In the genomic region with DNA sequence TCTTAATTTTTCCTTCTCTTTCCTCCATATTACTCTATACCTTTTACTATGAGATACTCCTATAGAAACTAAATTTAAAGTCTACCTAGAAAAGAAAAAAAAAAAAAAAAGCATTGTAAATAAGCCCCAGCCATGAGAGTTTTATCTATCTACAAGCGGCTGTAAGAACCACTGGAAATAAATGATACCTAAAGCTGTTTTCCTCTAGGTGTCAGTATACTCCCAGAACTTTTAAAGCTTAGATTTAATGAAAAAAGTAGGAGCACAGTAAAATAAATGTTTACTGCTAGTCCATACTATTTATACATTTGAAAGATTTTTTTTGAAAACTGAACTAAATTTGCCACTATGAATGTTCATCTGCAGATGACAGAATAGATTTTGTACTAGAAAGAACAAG, we compare ENCODE assay signal across 7 cellular contexts. TPM values are rescaled to one million over a fixed set of nuclear protein-coding genes. Genes with fewer than 3 reads are reported as not detected.
A peak's percentile ranks its signal among the peaks of the same experiment; 100 is the strongest.
DNase-seq lines count a peak whose midpoint lies in the region; ATAC-seq and TF ChIP-seq lines count a peak whose summit lies in the region.

No MANE protein-coding gene starts in this region.

- no peak overlapping the region for H4K8ac ChIP-seq in IMR-90 (ENCODE audit: low read depth in 2 of 2, low read length in 2 of 2)

- no peaks in the 10 kb centered on the region for H4K20me1 ChIP-seq in IMR-90 (ENCODE audit: insufficient read depth, low read length)
- no peaks in the 10 kb centered on the region for H4K20me1 ChIP-seq in OCI-LY3 (ENCODE audit: insufficient read depth, low read length)

- WGBS in IMR-90 (ENCODE audit: extremely low coverage in 2 of 2, insufficient read length in 1 of 2), 2 experiments: no CpG with 5 or more reads among the region's 1 CpG
- WGBS in spleen, 5 donors: 24 to 67% (median 43%) methylated on average over 1 of the region's 1 CpG

- no peaks in the 10 kb centered on the region for H3K79me2 ChIP-seq in OCI-LY3 (ENCODE audit: low read length)

- CTCF ChIA-PET in IMR-90 (lab: Yijun Ruan, JAX): interaction anchor here (0.5 to 1.7 kb wide), 7 partner anchors 9 to 1538 kb away, joined by 3 to 7 read pairs (median 4); no protein-coding TSS in a partner anchor

- H2AFZ ChIP-seq in IMR-90 (replicated peaks; ENCODE audit: low read length, poor library complexity) (no peak overlapping the region), OCI-LY3 (ENCODE audit: low read depth, low read length) (no peak overlapping the region)

- H3K9ac ChIP-seq in IMR-90 (ENCODE audit: low read depth, low read length): no peak overlapping the region
- no peak overlapping the region for H3K9ac ChIP-seq in OCI-LY3 (ENCODE audit: low read length)

- H3K18ac ChIP-seq in IMR-90 (ENCODE audit: low read depth, low read length): no peak overlapping the region

- TF ChIP-seq POLR2A in IMR-90 (IDR thresholded peaks at IDR 0.05; ENCODE audit: low read depth, low read length) (no peak), spleen (IDR thresholded peaks at IDR 0.05) (no peak)

- H3K27ac ChIP-seq in IMR-90 (ENCODE audit: insufficient read depth, low read length) (no peak overlapping the region), OCI-LY3 (ENCODE audit: low read length) (no peak overlapping the region), spleen (no peak overlapping the region)

- ATAC-seq in IMR-90 (ENCODE audit: low read depth) (peak; percentile 71), GM18502 (IDR thresholded peaks at IDR 0.05; ENCODE audit: poor library complexity, unreplicated experiment) (no peak)

- H2BK5ac ChIP-seq in IMR-90 (ENCODE audit: low read depth, low read length, poor library complexity, severe bottlenecking): no peak overlapping the region

- H4K91ac ChIP-seq in IMR-90 (ENCODE audit: insufficient read depth, low read depth, low read length): no peak overlapping the region

- no peak overlapping the region for H2BK15ac ChIP-seq in IMR-90 (ENCODE audit: low read depth, low read length)

- H2AK9ac ChIP-seq in IMR-90 (replicated peaks; ENCODE audit: low read depth, low read length, poor library complexity): no peak overlapping the region

- H3K4me1 ChIP-seq in IMR-90 (ENCODE audit: control insufficient read depth, insufficient read depth, low read length) (no peaks in the 10 kb centered on the region), OCI-LY3 (ENCODE audit: low read length) (peaks cover 10% of the 10 kb centered on the region), spleen (peaks cover 0 to 13% (median 8%) of the 10 kb centered on the region in 6 donors)

- TF ChIP-seq CTCF in IMR-90 (conservative IDR thresholded peaks at IDR 0.05; ENCODE audit: low read depth, low read length) (peak; percentile 71), OCI-LY3 (IDR thresholded peaks at IDR 0.05; ENCODE audit: low read depth, low read length) (peak; percentile 59), fibroblast of the aortic adventitia (IDR thresholded peaks at IDR 0.05; ENCODE audit: insufficient read depth, low read length) (peak; percentile 59), spleen (IDR thresholded peaks at IDR 0.05 in 8 of 11, conservative IDR thresholded peaks at IDR 0.05 in 3 of 11) (peak in 4 of 11 experiments; percentile 33 to 42 (median 37))

- no peaks in the 10 kb centered on the region for H3K9me1 ChIP-seq in IMR-90 (ENCODE audit: insufficient read depth, low read length)

- no peak overlapping the region for H3K23ac ChIP-seq in IMR-90 (ENCODE audit: low read depth, low read length)

- H3K4me2 ChIP-seq in IMR-90 (ENCODE audit: low read depth, low read length) (no peak overlapping the region), OCI-LY3 (ENCODE audit: low read length) (no peak overlapping the region)

- H3K36me3 ChIP-seq in IMR-90 (ENCODE audit: control insufficient read depth, insufficient read depth, low read length): no peaks in the 10 kb centered on the region
- H3K36me3 ChIP-seq in OCI-LY3 (replicated peaks; ENCODE audit: low read depth, low read length): no peaks in the 10 kb centered on the region
- H3K36me3 ChIP-seq in spleen: no peaks in the 10 kb centered on the region

- DNase-seq in IMR-90 (peak; percentile 69), fibroblast of the aortic adventitia (ENCODE audit: low read depth) (peak; percentile 80), stromal cell of bone marrow (ENCODE audit: low read depth) (peak; percentile 36), spleen (no peak)
- DNase-seq in effector CD4-positive, alpha-beta T cell: no peak

- H3K4me3 ChIP-seq in IMR-90 (ENCODE audit: insufficient read depth, low read depth, low read length) (no peak overlapping the region), OCI-LY3 (ENCODE audit: low read length) (no peak overlapping the region), fibroblast of the aortic adventitia (ENCODE audit: low read depth, low read length) (no peak overlapping the region), spleen (no peak overlapping the region)

- H3K14ac ChIP-seq in IMR-90 (replicated peaks; ENCODE audit: low read depth, low read length): no peak overlapping the region

- no peak overlapping the region for H3K56ac ChIP-seq in IMR-90 (ENCODE audit: extremely low read depth, insufficient read depth, low read length)

- POLR2A ChIA-PET in IMR-90 (lab: Charles Lee; ENCODE audit: unreplicated experiment): interaction anchor here (0.6 to 0.7 kb wide), 2 partner anchors 43 to 1653 kb away, joined by 7 to 12 read pairs; no protein-coding TSS in a partner anchor

- no peaks in the 10 kb centered on the region for H3K9me3 ChIP-seq in IMR-90 (ENCODE audit: control insufficient read depth, insufficient read depth, low read length)
- H3K9me3 ChIP-seq in OCI-LY3 (ENCODE audit: insufficient read depth, low read length): no peaks in the 10 kb centered on the region
- no peaks in the 10 kb centered on the region for H3K9me3 ChIP-seq in spleen

- intact Hi-C loops in IMR-90 (cut with micrococcal nuclease) (loop anchor here (1.0 to 10.0 kb wide), 3 partner anchors 166 to 635 kb away; no protein-coding TSS in a partner anchor), spleen (cut with DNase I; ENCODE audit: low total_unique reads) (loop anchor here (10.0 kb wide), 1 partner anchor 365 kb away; no protein-coding TSS in a partner anchor)

- BruUV-seq in IMR-90 (replicated peaks; lab: Mats Ljungman, UMichigan): no TSS peak

- no peak overlapping the region for H4K5ac ChIP-seq in IMR-90 (ENCODE audit: low read depth, low read length)

- no peak overlapping the region for H3K4ac ChIP-seq in IMR-90 (ENCODE audit: low read depth, low read length)

- no peaks in the 10 kb centered on the region for H3K79me1 ChIP-seq in IMR-90 (ENCODE audit: low read depth in 1 of 2, low read length in 2 of 2)

- H2BK120ac ChIP-seq in IMR-90 (ENCODE audit: low read depth, low read length): no peak overlapping the region

- H3K27me3 ChIP-seq in IMR-90 (ENCODE audit: control insufficient read depth, insufficient read depth, low read length): no peaks in the 10 kb centered on the region
- no peaks in the 10 kb centered on the region for H3K27me3 ChIP-seq in OCI-LY3 (ENCODE audit: low read depth, low read length)
- no peaks in the 10 kb centered on the region for H3K27me3 ChIP-seq in spleen (replicated peaks in 1 of 7)

- in situ Hi-C loops in IMR-90 (cut with MboI; ENCODE audit: low sequenced_read_pairs): no loop called here

- no peak overlapping the region for H2BK20ac ChIP-seq in IMR-90 (ENCODE audit: low read depth, low read length)

- dilution Hi-C loops in IMR-90 (cut with HindIII; ENCODE audit: low sequenced_read_pairs, unreplicated experiment): no loop called here

- TF ChIP-seq RAD21 in IMR-90 (IDR thresholded peaks at IDR 0.05; ENCODE audit: low read length): peak; percentile 65

- H2AK5ac ChIP-seq in IMR-90 (ENCODE audit: low read depth, low read length): no peak overlapping the region

TF ChIP-seq in IMR-90, 13 proteins besides CTCF, POLR2A, EP300 and RAD21:
- TF ChIP-seq ELK1 (IDR thresholded peaks at IDR 0.05; ENCODE audit: borderline replicate concordance, low read depth, low read length) (no peak), SMC3 (IDR thresholded peaks at IDR 0.05; ENCODE audit: low read depth, low read length) (peak; percentile 71)

RNA-seq across cellular contexts. Expression of gene TYRP1, which starts 26.2 kb away (rescaled TPM):
- total RNA-seq in IMR-90 (2012; rRNA removed): 0.83 and 0.90 TPM in 2 replicates
- polyA plus RNA-seq in IMR-90 (2012; rRNA removed): 0.60 and 0.86 TPM in 2 replicates
- polyA plus RNA-seq in IMR-90 (2012; cell fraction: cytosol; rRNA removed): 0.20 and 0.32 TPM in 2 replicates
- 0.13 and 0.20 TPM in 2 replicates for polyA plus RNA-seq in IMR-90 (2012; cell fraction: nucleus; rRNA removed; ENCODE audit: low replicate concordance)
- 0.09 and 1.1 TPM in 2 replicates for total RNA-seq in fibroblast of the aortic adventitia (ENCODE audit: low replicate concordance)
- not detected for total RNA-seq in spleen
- polyA plus RNA-seq in spleen: not detected

RNA-seq across cellular contexts. Expression of gene LURAP1L, which starts 55.4 kb away (rescaled TPM):
- total RNA-seq in IMR-90 (2012; rRNA removed) (6.1 and 7.2 TPM in 2 replicates), fibroblast of the aortic adventitia (ENCODE audit: low replicate concordance) (47.5 and 48.2 TPM in 2 replicates), spleen (10 to 100 TPM; 10.3 to 34.0 (median 16.9) TPM)
- polyA plus RNA-seq in IMR-90 (2012; rRNA removed) (8.7 and 10.6 TPM in 2 replicates), spleen (1 to 10 TPM; 5.6 to 8.1 (median 5.8) TPM)
- polyA plus RNA-seq in IMR-90 (2012; cell fraction: cytosol; rRNA removed): 8.5 and 11.1 TPM in 2 replicates
- 9.1 and 21.8 TPM in 2 replicates for polyA plus RNA-seq in IMR-90 (2012; cell fraction: nucleus; rRNA removed; ENCODE audit: low replicate concordance)

Comparison
In these comparisons a context has a peak if more than half of its experiments do, and no peak if none do; other contexts are left out.
1. DNase-seq: peak in IMR-90 (single experiment), fibroblast of the aortic adventitia (single experiment) and stromal cell of bone marrow (single experiment); none in effector CD4-positive, alpha-beta T cell (single experiment) and spleen (single experiment).